8 cellular contexts compared by ENCODE assay signal in genomic region chr10:73810735-73811465, GRCh38. TPM values are rescaled to one million over a fixed set of nuclear protein-coding genes. Genes with fewer than 3 reads are reported as not detected.
DNase-seq lines count a peak whose midpoint lies in the region; ATAC-seq and TF ChIP-seq lines count a peak whose summit lies in the region.

No MANE protein-coding gene starts in this region.

- intact Hi-C loops in ascending aorta (cut with DNase I), result loop anchor here (1.0 to 5.0 kb wide), 4 partner anchors 26 to 68 kb away; partner anchors contain the start of genes SEC24C and ZSWIM8

- H3K4me1 ChIP-seq in ascending aorta, result peaks cover 8 to 26% of the 10 kb centered on the region in 2 donors

- no peak for TF ChIP-seq CTCF in ascending aorta (IDR thresholded peaks at IDR 0.05)

- peak overlapping the region; percentile 94 to 97 for H3K27ac ChIP-seq in ascending aorta

- ATAC-seq in HG03025 (IDR thresholded peaks at IDR 0.05; ENCODE audit: low FRiP score, unreplicated experiment) (peak; percentile 29), SK-N-SH treated with all-trans-retinoic acid at 6 μM for 48 hours (peak; percentile 35)

- H3K27me3 ChIP-seq in ascending aorta, result no peaks in the 10 kb centered on the region

- H3K36me3 ChIP-seq in ascending aorta, result peaks cover 52 to 55% of the 10 kb centered on the region in 2 donors

- no peaks in the 10 kb centered on the region for H3K9me3 ChIP-seq in ascending aorta

- DNase-seq in NCI-H146 (lab: John Stamatoyannopoulos, UW) (peak; percentile 48), NCI-H146 treated with DMSO at 0.1 percent for 48 hours (lab: John Stamatoyannopoulos, UW; ENCODE audit: unreplicated experiment) (no peak), ascending aorta (ENCODE audit: low spot score in 2 of 2) (no peak), iPS-NIHi11 (ENCODE audit: low spot score) (peak; percentile 73), NCI-H345 (lab: John Stamatoyannopoulos, UW) (no peak)
- DNase-seq in stimulated activated CD4-positive, alpha-beta T cell treated with anti-CD3 and anti-CD28 coated beads, Interleukin-1b, Interleukin-23, amount 100 ng/mL, for 48 hours, result peak; percentile 54

- H3K4me3 ChIP-seq in ascending aorta, result peak overlapping the region; percentile 85 to 97

TF ChIP-seq in SK-N-SH treated with all-trans-retinoic acid at 6 μM for 48 hours, 23 proteins besides CTCF, POLR2A, EP300 and RAD21:
- TF ChIP-seq POU6F1 (CRISPR knock-in tag; IDR thresholded peaks at IDR 0.05; ENCODE audit: borderline replicate concordance, low read depth) (no peak), TSHZ2 (CRISPR knock-in tag; IDR thresholded peaks at IDR 0.05) (no peak), SNAI2 (CRISPR knock-in tag; IDR thresholded peaks at IDR 0.05) (no peak), BACH2 (CRISPR knock-in tag; IDR thresholded peaks at IDR 0.05; ENCODE audit: borderline replicate concordance) (no peak), CSDC2 (CRISPR knock-in tag; IDR thresholded peaks at IDR 0.05) (no peak), ZNF70 (CRISPR knock-in tag; IDR thresholded peaks at IDR 0.05) (no peak), ZNF565 (CRISPR knock-in tag; conservative IDR thresholded peaks at IDR 0.05; ENCODE audit: low read depth) (no peak), PATZ1 (CRISPR knock-in tag; IDR thresholded peaks at IDR 0.05; ENCODE audit: borderline replicate concordance) (no peak), OSR1 (CRISPR knock-in tag; IDR thresholded peaks at IDR 0.05) (no peak), TCF4 (CRISPR knock-in tag; IDR thresholded peaks at IDR 0.05; ENCODE audit: borderline replicate concordance) (no peak), ESRRG (CRISPR knock-in tag; IDR thresholded peaks at IDR 0.05) (no peak), ZC3H10 (CRISPR knock-in tag; IDR thresholded peaks at IDR 0.05) (no peak), TOX (CRISPR knock-in tag; IDR thresholded peaks at IDR 0.05; ENCODE audit: borderline replicate concordance) (no peak), ARNTL (CRISPR knock-in tag; IDR thresholded peaks at IDR 0.05; ENCODE audit: borderline replicate concordance, low read depth) (no peak), PPARA (CRISPR knock-in tag; IDR thresholded peaks at IDR 0.05; ENCODE audit: borderline replicate concordance) (no peak), ZNF8 (CRISPR knock-in tag; IDR thresholded peaks at IDR 0.05) (no peak), RARB (CRISPR knock-in tag; IDR thresholded peaks at IDR 0.05) (no peak), ZFP30 (CRISPR knock-in tag; IDR thresholded peaks at IDR 0.05) (no peak)

RNA-seq across cellular contexts. Expression of gene NDST2, which starts 0.5 kb away (rescaled TPM):
- 130 TPM for total RNA-seq in ascending aorta

RNA-seq across cellular contexts. Expression of gene ZSWIM8, which starts 25.5 kb away (rescaled TPM):
- 106 TPM for total RNA-seq in ascending aorta

RNA-seq across cellular contexts. Expression of gene CHCHD1, which starts 29.1 kb away (rescaled TPM):
- total RNA-seq in ascending aorta, result 24.5 TPM

Comparison
In these comparisons a context has a peak if more than half of its experiments do, and no peak if none do; other contexts are left out.
1. DNase-seq: peak in NCI-H146 (single experiment), iPS-NIHi11 (single experiment) and stimulated activated CD4-positive, alpha-beta T cell treated with anti-CD3 and anti-CD28 coated beads, Interleukin-1b, Interleukin-23, amount 100 ng/mL, for 48 hours (single experiment); none in NCI-H146 treated with DMSO at 0.1 percent for 48 hours (single experiment), ascending aorta (0 of 2) and NCI-H345 (single experiment).